ENCODE assay signal across 13 cellular contexts in the genomic region with DNA sequence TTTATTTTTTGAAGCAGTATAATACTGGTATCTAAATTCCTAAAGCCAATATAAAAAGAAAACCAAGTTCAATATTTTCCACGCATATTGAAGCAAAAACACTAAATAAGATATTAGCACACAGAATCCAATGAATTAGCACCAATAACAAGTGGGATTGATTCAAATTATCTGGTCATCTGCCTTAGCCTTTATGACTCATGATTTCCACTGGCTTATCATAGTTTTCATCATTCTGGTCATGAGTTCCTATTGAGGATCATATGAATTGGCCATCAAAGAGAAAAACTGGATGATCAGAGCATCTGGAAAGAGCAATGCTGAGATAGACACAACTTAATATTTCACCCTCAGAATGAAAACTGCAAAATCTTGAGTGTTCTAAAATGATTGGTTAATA.
A peak's percentile ranks its signal among the peaks of the same experiment; 100 is the strongest.
DNase-seq lines count a peak whose midpoint lies in the region; ATAC-seq and TF ChIP-seq lines count a peak whose summit lies in the region.
"Had no signal": no experiment of that assay in that cellular context is flagged by ENCODE, and none has a peak within 500 bp of the region (broad histone marks: within the 10 kb centered on the region; RNA-seq: fewer than 3 reads in every experiment).

No MANE protein-coding gene starts in this region.

- DNase-seq in EL (peak; percentile 27), M059J (ENCODE audit: low read depth) (peak; percentile 3), choroid plexus epithelial cell (ENCODE audit: low read depth) (peak; percentile 49), sciatic nerve (ENCODE audit: low spot score) (no peak), WTC11 (ENCODE audit: low spot score) (no peak), mesendoderm (no peak)
- DNase-seq: 8988T, AML-193, Calu3, DMS 273 treated with DMSO at 0.1 percent for 48 hours had no signal

- POLR2A ChIA-PET in WTC11 (lab: Charles Lee) = no interaction called here

- H4K8ac ChIP-seq in mesendoderm (ENCODE audit: low read depth, low read length) = no peak overlapping the region

- H2BK15ac ChIP-seq in mesendoderm (replicated peaks; ENCODE audit: low read depth) = no peak overlapping the region

- peaks cover 10% of the 10 kb centered on the region for H3K9me3 Mint-ChIP-seq in WTC11

- no peak overlapping the region for H3K23ac ChIP-seq in mesendoderm (ENCODE audit: low read length)

- H3K4me1 ChIP-seq in mesendoderm (ENCODE audit: control insufficient read depth, low read depth, low read length) = peaks cover 9% of the 10 kb centered on the region
- H3K4me1 ChIP-seq: BLaER1 had no signal

- H2BK120ac ChIP-seq in mesendoderm (ENCODE audit: low read depth, low read length) = no peak overlapping the region

- H3K56ac ChIP-seq in mesendoderm (ENCODE audit: low read length) = no peak overlapping the region

- H3K4me3 Mint-ChIP-seq in WTC11 = no peak overlapping the region

- ATAC-seq in sciatic nerve (peak; percentile 44), WTC11 (no peak), GM18858 (IDR thresholded peaks at IDR 0.05; ENCODE audit: unreplicated experiment) (no peak)

- no peaks in the 10 kb centered on the region for H3K36me3 ChIP-seq in mesendoderm (ENCODE audit: control insufficient read depth, insufficient read depth, low read length)
- H3K36me3 ChIP-seq: BLaER1 had no signal

- no peak overlapping the region for H3K4ac ChIP-seq in mesendoderm (ENCODE audit: low read depth, low read length)

- no peak overlapping the region for H2BK5ac ChIP-seq in mesendoderm (ENCODE audit: low read length)

- no peak overlapping the region for H4K5ac ChIP-seq in mesendoderm (ENCODE audit: low read length)

- H3K79me2 ChIP-seq in mesendoderm (ENCODE audit: control insufficient read depth, insufficient read depth, low read length) = no peaks in the 10 kb centered on the region

- H3K18ac ChIP-seq in mesendoderm (ENCODE audit: low read length) = no peak overlapping the region

- no peak for TF ChIP-seq CTCF in choroid plexus epithelial cell (conservative IDR thresholded peaks at IDR 0.05; ENCODE audit: low read depth, low read length)
- TF ChIP-seq CTCF in WTC11 (IDR thresholded peaks at IDR 0.05) = no peak

- H3K27ac Mint-ChIP-seq in WTC11 = no peak overlapping the region

- no peak overlapping the region for H2AK5ac ChIP-seq in mesendoderm (ENCODE audit: low read length)

- no peaks in the 10 kb centered on the region for H3K27me3 ChIP-seq in mesendoderm (ENCODE audit: insufficient read depth, low read length, poor library complexity)
- H3K27me3 ChIP-seq: BLaER1 had no signal

- intact Hi-C loops in sciatic nerve (cut with DNase I) = no loop called here

- CTCF ChIA-PET in WTC11 (lab: Charles Lee) = no interaction called here

- no peaks in the 10 kb centered on the region for H3K79me1 ChIP-seq in mesendoderm (ENCODE audit: low read length)

- H3K36me3 Mint-ChIP-seq in WTC11 = peaks cover 19% of the 10 kb centered on the region

- H3K4me3 ChIP-seq in choroid plexus epithelial cell (ENCODE audit: low read depth, low read length) (no peak overlapping the region), mesendoderm (ENCODE audit: low read length) (no peak overlapping the region)
- H3K4me3 ChIP-seq: BLaER1 had no signal

- H3K4me2 ChIP-seq in mesendoderm (ENCODE audit: low read length) = no peak overlapping the region
- H3K4me2 ChIP-seq: BLaER1 had no signal

- H3K27ac ChIP-seq in mesendoderm (ENCODE audit: low read depth, low read length) = no peak overlapping the region
- H3K27ac ChIP-seq: BLaER1, HL-60 had no signal

- H3K9ac ChIP-seq in mesendoderm (ENCODE audit: low read length) = no peak overlapping the region
- H3K9ac ChIP-seq: BLaER1 had no signal

- H3K27me3 Mint-ChIP-seq in WTC11 (ENCODE audit: low read depth) = no peaks in the 10 kb centered on the region

- no CpG with 5 or more reads among the region's 1 CpG for WGBS in mesendoderm (ENCODE audit: extremely low coverage, insufficient coverage, low lambda C conversion rate)

- peaks cover 50% of the 10 kb centered on the region for H3K4me1 Mint-ChIP-seq in WTC11

TF ChIP-seq in WTC11, 78 proteins besides CTCF, POLR2A, EP300 and RAD21:
- no peak for TF ChIP-seq HMGA2 (CRISPR knock-in tag; IDR thresholded peaks at IDR 0.05)
TF ChIP-seq in WTC11: peak in this region for 0.

Comparison
In these comparisons a context has a peak if more than half of its experiments do, and no peak if none do; other contexts are left out.
1. DNase-seq: peak in EL (single experiment), M059J (single experiment) and choroid plexus epithelial cell (single experiment); none in sciatic nerve (single experiment), WTC11 (single experiment) and mesendoderm (single experiment).